Comparison of ENCODE assay signal across 31 cellular contexts in genomic region chr4:68463796-68464195, GRCh38. TPM values are rescaled to one million over a fixed set of nuclear protein-coding genes. Genes with fewer than 3 reads are reported as not detected.
DNase-seq lines count a peak whose midpoint lies in the region; ATAC-seq, FAIRE-seq and TF ChIP-seq lines count a peak whose summit lies in the region.
"Had no signal": no experiment of that assay in that cellular context is flagged by ENCODE, and none has a peak within 500 bp of the region (broad histone marks: within the 10 kb centered on the region; RNA-seq: fewer than 3 reads in every experiment).

No MANE protein-coding gene starts in this region.

- no peaks in the 10 kb centered on the region for H3K27me3 Mint-ChIP-seq in astrocyte (ENCODE audit: low read depth, unreplicated experiment)
- H3K27me3 Mint-ChIP-seq: activated CD4-positive, alpha-beta memory T cell treated with anti-CD3 and anti-CD28 coated beads for 36 hours; B cell had no signal

- no peak for ATAC-seq in GM18505 (IDR thresholded peaks at IDR 0.05; ENCODE audit: unreplicated experiment)
- ATAC-seq: HepG2, lower lobe of right lung, psoas muscle had no signal

- TF ChIP-seq POLR2A in GM18505 (IDR thresholded peaks at IDR 0.05; ENCODE audit: borderline replicate concordance, extremely low read depth, insufficient read depth, insufficient read length): no peak

- no peaks in the 10 kb centered on the region for H3K9me3 ChIP-seq in astrocyte (ENCODE audit: insufficient read depth, low read depth, low read length)
- H3K9me3 ChIP-seq: lower lobe of right lung, psoas muscle, SK-N-SH, thoracic aorta had no signal

- no peaks in the 10 kb centered on the region for H4K20me1 ChIP-seq in astrocyte (ENCODE audit: insufficient read depth, low read length)

- no peaks in the 10 kb centered on the region for H3K36me3 Mint-ChIP-seq in astrocyte (ENCODE audit: low read depth, unreplicated experiment)
- H3K36me3 Mint-ChIP-seq: activated CD4-positive, alpha-beta memory T cell treated with anti-CD3 and anti-CD28 coated beads for 36 hours had no signal

- H3K4me1 Mint-ChIP-seq in astrocyte (ENCODE audit: low read depth, unreplicated experiment): peaks cover 24% of the 10 kb centered on the region
- H3K4me1 Mint-ChIP-seq: B cell had no signal

- peak overlapping the region; percentile 11 for H3K4me2 ChIP-seq in astrocyte (ENCODE audit: low read length)
- H3K4me2 ChIP-seq: SK-N-SH had no signal

- H3K9me3 Mint-ChIP-seq in astrocyte (ENCODE audit: unreplicated experiment): no peaks in the 10 kb centered on the region
- H3K9me3 Mint-ChIP-seq: activated CD4-positive, alpha-beta memory T cell treated with anti-CD3 and anti-CD28 coated beads for 36 hours had no signal

- H3K27ac ChIP-seq in astrocyte (ENCODE audit: low read depth, low read length): no peak overlapping the region
- H3K27ac ChIP-seq: brain microvascular endothelial cell, lower lobe of right lung, psoas muscle, thoracic aorta had no signal

- H3K27ac Mint-ChIP-seq in astrocyte (ENCODE audit: unreplicated experiment): no peak overlapping the region
- H3K27ac Mint-ChIP-seq: activated CD4-positive, alpha-beta memory T cell treated with anti-CD3 and anti-CD28 coated beads for 36 hours; B cell had no signal

- FAIRE-seq in astrocyte (lab: Jason Lieb, UNC): no peak
- FAIRE-seq: GM12892, HepG2, islet of Langerhans, small intestine had no signal

- H3K36me3 ChIP-seq in astrocyte (ENCODE audit: insufficient read depth, low read length): no peaks in the 10 kb centered on the region
- H3K36me3 ChIP-seq: brain microvascular endothelial cell, lower lobe of right lung, thoracic aorta had no signal

- no peak overlapping the region for H3K4me3 Mint-ChIP-seq in astrocyte (ENCODE audit: unreplicated experiment)
- H3K4me3 Mint-ChIP-seq: activated CD4-positive, alpha-beta memory T cell treated with anti-CD3 and anti-CD28 coated beads for 36 hours; B cell had no signal

- peak overlapping the region; percentile 15 for H3K9ac ChIP-seq in astrocyte (ENCODE audit: low read length)
- H3K9ac ChIP-seq: SK-N-SH had no signal

- H3K4me3 ChIP-seq in astrocyte (ENCODE audit: insufficient read depth, low read depth, low read length): no peak overlapping the region
- H3K4me3 ChIP-seq: lower lobe of right lung, psoas muscle, thoracic aorta had no signal

- no peaks in the 10 kb centered on the region for H3K79me2 ChIP-seq in astrocyte (ENCODE audit: insufficient read depth, low read length)

- peaks cover 26% of the 10 kb centered on the region for H3K4me1 ChIP-seq in astrocyte (ENCODE audit: insufficient read depth, low read length)
- H3K4me1 ChIP-seq: lower lobe of right lung, psoas muscle had no signal

- no peaks in the 10 kb centered on the region for H3K27me3 ChIP-seq in astrocyte (ENCODE audit: insufficient read depth, low read length)
- H3K27me3 ChIP-seq: brain microvascular endothelial cell had no signal

- TF ChIP-seq CTCF in astrocyte (IDR thresholded peaks at IDR 0.05; ENCODE audit: insufficient read depth, low read depth, low read length): no peak

- H2AFZ ChIP-seq in astrocyte (ENCODE audit: low read depth, low read length): no peak overlapping the region

- DNase-seq in DMS53 (lab: John Stamatoyannopoulos, UW): peak; percentile 35
- no peak for DNase-seq in DMS53 treated with DMSO at 0.1 percent for 48 hours (lab: John Stamatoyannopoulos, UW; ENCODE audit: unreplicated experiment)
- DNase-seq in astrocyte (ENCODE audit: low read depth): peak; percentile 62
- DNase-seq in iris pigment epithelial cell (ENCODE audit: low read depth): peak; percentile 46
- no peak for DNase-seq in MV-4-11 (lab: John Stamatoyannopoulos, UW)
- DNase-seq in hepatic stellate cell (ENCODE audit: low spot score): no peak
- no peak for DNase-seq in cerebellar cortex (ENCODE audit: low spot score)
- DNase-seq: 8988T; activated CD4-positive, alpha-beta memory T cell treated with anti-CD3 and anti-CD28 coated beads for 36 hours; activated CD4-positive, CD25-positive, alpha-beta regulatory T cell; activated effector memory CD4-positive, alpha-beta T cell treated with Interleukin-2 at 50 U/mL for 16 hours; brain microvascular endothelial cell; COR-L47; DND-41; GOT3; hypothalamus; lower lobe of right lung; NCI-H1436; NCI-H2107; NCI-H510A treated with DMSO at 0.1 percent for 48 hours; psoas muscle; RPMI8226; SK-N-SH; small intestine; stimulated activated naive CD4-positive, alpha-beta T cell had no signal

RNA-seq across cellular contexts. Expression of gene TMPRSS11E, which starts 16.5 kb away (rescaled TPM):
- 0.41 TPM in 1 of 2 replicates, not detected in the other for total RNA-seq in astrocyte
- total RNA-seq: activated CD4-positive, alpha-beta memory T cell treated with anti-CD3 and anti-CD28 coated beads for 36 hours; B cell; HepG2; lower lobe of right lung; psoas muscle; thoracic aorta had no signal

Comparison
In these comparisons a context has a peak if more than half of its experiments do, and no peak if none do; other contexts are left out.
1. DNase-seq: peak in DMS53 (single experiment), astrocyte (single experiment) and iris pigment epithelial cell (single experiment); none in DMS53 treated with DMSO at 0.1 percent for 48 hours (single experiment), MV-4-11 (single experiment), hepatic stellate cell (single experiment) and cerebellar cortex (single experiment).